8 cellular contexts compared by ENCODE assay signal in genomic region chr2:45651415-45652089, GRCh38. TPM values are rescaled to one million over a fixed set of nuclear protein-coding genes. Genes with fewer than 3 reads are reported as not detected.
DNase-seq lines count a peak whose midpoint lies in the region; ATAC-seq, FAIRE-seq and TF ChIP-seq lines count a peak whose summit lies in the region.

Gene PRKCE (plus strand): TSS chr2:45651675.

- H3K27ac Mint-ChIP-seq in T-cell: peak within 1 kb of the TSS; percentile 94 to 97

- TF ChIP-seq EP300 in A549 (IDR thresholded peaks at IDR 0.05): no peak

- CTCF ChIA-PET in A549 (lab: Yijun Ruan, JAX): interaction anchor here (0.6 to 7.0 kb wide), 8 partner anchors 9 to 803 kb away, joined by 3 to 50 read pairs (median 4); no protein-coding TSS in a partner anchor
- CTCF ChIA-PET in T-cell (lab: Charles Lee): interaction anchor here (0.5 to 0.9 kb wide), 3 partner anchors 39 to 133 kb away, joined by 3 to 7 read pairs (median 6); no protein-coding TSS in a partner anchor

- H3K4me2 ChIP-seq in A549: peak within 1 kb of the TSS; percentile 82

- WGBS in A549 (ENCODE audit: missing lambda C conversion rate): 2% methylated on average over 41 of the region's 66 CpGs
- 0 to 1% (median 1%) methylated on average over 47 to 66 of the region's 66 CpGs for WGBS in psoas muscle, 3 donors

- peaks cover 3% of the 10 kb centered on the region for H3K36me3 Mint-ChIP-seq in T-cell

- ATAC-seq in A549: peak; percentile 38 to 56
- ATAC-seq in GM18867 (IDR thresholded peaks at IDR 0.05; ENCODE audit: unreplicated experiment): peak; percentile 17
- ATAC-seq in HG03135 (IDR thresholded peaks at IDR 0.05; ENCODE audit: unreplicated experiment): peak; percentile 18
- peak; percentile 19 to 38 (median 30) for ATAC-seq in T-cell (replicated peaks in 1 of 4)
- peak; percentile 41 to 53 (median 46) for ATAC-seq in psoas muscle

- H3K4me3 Mint-ChIP-seq in T-cell: peak within 1 kb of the TSS; percentile 86 to 99 (median 94)

- no peak for TF ChIP-seq POLR2A in A549 (IDR thresholded peaks at IDR 0.05; ENCODE audit: low read length)

- no peaks in the 10 kb centered on the region for H3K9me3 Mint-ChIP-seq in T-cell

- H3K9me3 ChIP-seq in A549 (no peaks in the 10 kb centered on the region), ascending aorta (no peaks in the 10 kb centered on the region), psoas muscle (no peaks in the 10 kb centered on the region)

- H3K4me1 ChIP-seq in A549: peaks cover 23% of the 10 kb centered on the region
- H3K4me1 ChIP-seq in ascending aorta: peaks cover 2 to 10% of the 10 kb centered on the region in 2 donors
- peaks cover 22% of the 10 kb centered on the region for H3K4me1 ChIP-seq in psoas muscle

- no peak; a peak in 1 of 5 replicates for TF ChIP-seq RAD21 in A549 (conservative IDR thresholded peaks at IDR 0.05 in 1 of 2, IDR thresholded peaks at IDR 0.05 in 1 of 2)

- H3K27me3 Mint-ChIP-seq in T-cell: no peaks in the 10 kb centered on the region

- H3K27me3 ChIP-seq in ascending aorta (no peaks in the 10 kb centered on the region), psoas muscle (ENCODE audit: insufficient read depth in 3 of 3, low read length in 2 of 3) (no peaks in the 10 kb centered on the region)

- POLR2A ChIA-PET in A549 (lab: Yijun Ruan, JAX): interaction anchor here (0.6 to 1.0 kb wide), 3 partner anchors 41 to 483 kb away, joined by 3 read pairs; partner anchors contain the start of gene SRBD1
- POLR2A ChIA-PET in T-cell (lab: Charles Lee): interaction anchor here (0.6 to 0.7 kb wide), 2 partner anchors 119 to 1747 kb away, joined by 5 to 7 read pairs; no protein-coding TSS in a partner anchor

- no peak for FAIRE-seq in A549 (lab: Jason Lieb, UNC)

- peaks cover 36 to 43% (median 39%) of the 10 kb centered on the region in 3 donors for H3K4me1 Mint-ChIP-seq in T-cell

- no peaks in the 10 kb centered on the region for H3K36me3 ChIP-seq in ascending aorta
- H3K36me3 ChIP-seq in psoas muscle (ENCODE audit: insufficient read depth in 1 of 2, low read depth in 1 of 2): no peaks in the 10 kb centered on the region

- TF ChIP-seq CTCF in A549 (IDR thresholded peaks at IDR 0.05) (no peak), ascending aorta (IDR thresholded peaks at IDR 0.05) (no peak), psoas muscle (IDR thresholded peaks at IDR 0.05) (no peak)

- intact Hi-C loops in ascending aorta (cut with DNase I) (loop anchor here (2.0 kb wide), 2 partner anchors 41 to 171 kb away; partner anchors contain the start of gene SRBD1), psoas muscle (cut with DNase I) (loop anchor here (2.0 to 5.0 kb wide), 5 partner anchors 29 to 171 kb away; no protein-coding TSS in a partner anchor)

- DNase-seq in A549 (ENCODE audit: low read depth in 1 of 2, low spot score in 1 of 2): peak; percentile 42 to 67
- peak in 29 of 34 experiments; percentile 8 to 60 (median 39) for DNase-seq in T-cell
- peak; percentile 22 to 74 for DNase-seq in ascending aorta (ENCODE audit: low spot score in 2 of 2)
- DNase-seq in hepatic stellate cell (ENCODE audit: low spot score): peak; percentile 73
- DNase-seq in psoas muscle: peak; percentile 81 to 85
- DNase-seq in NCI-H2029 treated with DMSO at 0.1 percent for 48 hours (lab: John Stamatoyannopoulos, UW): no peak

- H3K4me3 ChIP-seq in A549: peak within 1 kb of the TSS; percentile 83
- peak within 1 kb of the TSS; percentile 79 to 92 for H3K4me3 ChIP-seq in ascending aorta
- peak within 1 kb of the TSS; percentile 94 for H3K4me3 ChIP-seq in psoas muscle

- H3K27ac ChIP-seq in A549 (peak within 1 kb of the TSS; percentile 86 to 90), ascending aorta (peak within 1 kb of the TSS; percentile 95 to 96), psoas muscle (peak within 1 kb of the TSS; percentile 99)

TF ChIP-seq in A549, 52 proteins besides CTCF, POLR2A, EP300 and RAD21:
- peak; percentile 50; the same call in 1 of the 2 replicates for TF ChIP-seq RNF2 (IDR thresholded peaks at IDR 0.05; ENCODE audit: borderline replicate concordance, low read depth)
- no peak for TF ChIP-seq HOXB13 (CRISPR knock-in tag; IDR thresholded peaks at IDR 0.05; ENCODE audit: low read depth)
- TF ChIP-seq HDAC2 (IDR thresholded peaks at IDR 0.05): 0 out of 2 replicates have a peak, but pooled peaks have one; percentile 56
- TF ChIP-seq CHD2 (IDR thresholded peaks at IDR 0.05; ENCODE audit: low read length, partially characterized antibody): no peak
- no peak for TF ChIP-seq HOXB5 (CRISPR knock-in tag; IDR thresholded peaks at IDR 0.05)
- TF ChIP-seq, protein P1, sequence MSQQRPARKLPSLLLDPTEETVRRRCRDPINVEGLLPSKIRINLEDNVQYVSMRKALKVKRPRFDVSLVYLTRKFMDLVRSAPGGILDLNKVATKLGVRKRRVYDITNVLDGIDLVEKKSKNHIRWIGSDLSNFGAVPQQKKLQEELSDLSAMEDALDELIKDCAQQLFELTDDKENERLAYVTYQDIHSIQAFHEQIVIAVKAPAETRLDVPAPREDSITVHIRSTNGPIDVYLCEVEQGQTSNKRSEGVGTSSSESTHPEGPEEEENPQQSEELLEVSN (IDR thresholded peaks at IDR 0.05; ENCODE audit: borderline replicate concordance, low read depth): peak; percentile 31; the same call in 1 of the 2 replicates
- 0 out of 2 replicates have a peak, but pooled peaks have one; percentile 14 for TF ChIP-seq MAZ (IDR thresholded peaks at IDR 0.05; ENCODE audit: borderline replicate concordance, low read depth, low read length)
- TF ChIP-seq PHF8 (IDR thresholded peaks at IDR 0.05; ENCODE audit: borderline replicate concordance, low read depth): peak; percentile 51; the same call in 1 of the 2 replicates

RNA-seq across cellular contexts. Expression of gene PRKCE, which starts in this region (rescaled TPM):
- polyA plus RNA-seq in A549 (2011; rRNA removed) (12.0 and 14.3 TPM in 2 replicates), A549 (2017; fragmentation: RNase III; extraction: RNeasy Plus Mini Kit Qiagen cat#74134 plus additional on column Dnase treatment) (11.5 to 12.3 TPM (median 11.5 TPM) in 3 replicates), psoas muscle (1 to 10 TPM; 3.0 to 5.4 (median 4.4) TPM)
- 9.0 and 11.6 TPM in 2 replicates for polyA plus RNA-seq in A549 (2012; cell fraction: cytosol; rRNA removed)
- 8.6 and 9.4 TPM in 2 replicates for polyA plus RNA-seq in A549 (2012; cell fraction: nucleus; rRNA removed)
- polyA minus RNA-seq in A549 (2011; rRNA and poly(A)+ RNA removed): 31.4 and 34.8 TPM in 2 replicates
- total RNA-seq in T-cell (10 to 100 TPM; 16.5 to 29.8 (median 23.4) TPM), ascending aorta (4.6 TPM), psoas muscle (10 to 100 TPM; 16.1 to 22.8 (median 20.0) TPM)
